In genomic region chr3:169659858-169660614, GRCh38 we compare ENCODE assay signal across 12 cellular contexts. TPM values are rescaled to one million over a fixed set of nuclear protein-coding genes. Genes with fewer than 3 reads are reported as not detected.
DNase-seq lines count a peak whose midpoint lies in the region; ATAC-seq, FAIRE-seq and TF ChIP-seq lines count a peak whose summit lies in the region.
"Had no signal": no experiment of that assay in that cellular context is flagged by ENCODE, and none has a peak within 500 bp of the region (broad histone marks: within the 10 kb centered on the region; RNA-seq: fewer than 3 reads in every experiment).

No MANE protein-coding gene starts in this region.

- H3K9me2 ChIP-seq in PC-3 (replicated peaks; ENCODE audit: low read length): no peaks in the 10 kb centered on the region

- no peaks in the 10 kb centered on the region for H3K36me3 Mint-ChIP-seq in nephron (ENCODE audit: low read depth)

- no peak overlapping the region for H3K9ac ChIP-seq in HUES64 (ENCODE audit: low read depth, low read length)
- H3K9ac ChIP-seq in fibroblast of lung (ENCODE audit: insufficient read depth, low read length): peak overlapping the region; percentile 16
- H3K9ac ChIP-seq in PC-3 (ENCODE audit: low read length): no peak overlapping the region

- H3K4me3 ChIP-seq in A549: no peak overlapping the region
- peak overlapping the region; percentile 69 for H3K4me3 ChIP-seq in HUES64 (ENCODE audit: low read length)
- peak overlapping the region; percentile 37 to 85 (median 72) for H3K4me3 ChIP-seq in fibroblast of lung (replicated peaks in 1 of 4; ENCODE audit: control extremely low read depth in 1 of 4, insufficient read depth in 1 of 4, low read depth in 3 of 4, low read length in 4 of 4)
- H3K4me3 ChIP-seq in PC-3 (ENCODE audit: low read length): no peak overlapping the region

- H3K9me3 Mint-ChIP-seq in nephron: no peaks in the 10 kb centered on the region
- H3K9me3 Mint-ChIP-seq: activated CD4-positive, alpha-beta T cell treated with anti-CD3 and anti-CD28 coated beads, Interleukin-2, amount 10 ng/mL, durations not matched to agents 7 days and 5 days had no signal

- H3K4me1 Mint-ChIP-seq in nephron: peaks cover 48% of the 10 kb centered on the region

- H3K4me3 Mint-ChIP-seq in nephron: peak overlapping the region; percentile 86 to 95 (median 88)

- H3K4me2 ChIP-seq in A549: no peak overlapping the region
- peak overlapping the region; percentile 67 for H3K4me2 ChIP-seq in fibroblast of lung (ENCODE audit: extremely low read depth, insufficient read depth, low read length)
- no peak overlapping the region for H3K4me2 ChIP-seq in PC-3 (ENCODE audit: low read length)

- TF ChIP-seq RAD21 in A549 (conservative IDR thresholded peaks at IDR 0.05 in 1 of 2, IDR thresholded peaks at IDR 0.05 in 1 of 2): no peak

- CTCF ChIA-PET in A549 (lab: Yijun Ruan, JAX): interaction anchor here (3.0 kb wide), 1 partner anchor 11 kb away, joined by 13 read pairs; no protein-coding TSS in a partner anchor
- CTCF ChIA-PET in PC-3 (lab: Charles Lee): no interaction called here

- no peaks in the 10 kb centered on the region for H3F3A ChIP-seq in PC-3 (ENCODE audit: low read length, unreplicated experiment)

- no peak for TF ChIP-seq POLR2A in A549 (IDR thresholded peaks at IDR 0.05; ENCODE audit: low read length)

- ATAC-seq in A549 (no peak), PC-3 (no peak), HG03439 (IDR thresholded peaks at IDR 0.05; ENCODE audit: unreplicated experiment) (no peak)

- DNase-seq in A549 (ENCODE audit: low read depth in 1 of 2, low spot score in 1 of 2) (no peak), fibroblast of lung (ENCODE audit: low read depth in 2 of 2) (no peak), D341Med (ENCODE audit: low spot score) (no peak), PC-3 (no peak), SKM-1 (lab: John Stamatoyannopoulos, UW; ENCODE audit: unreplicated experiment) (no peak)
- DNase-seq: activated CD4-positive, alpha-beta T cell treated with anti-CD3 and anti-CD28 coated beads, Interleukin-2, amount 10 ng/mL, durations not matched to agents 7 days and 5 days; NCI-H2029 treated with DMSO at 0.1 percent for 48 hours; stimulated activated CD4-positive, alpha-beta T cell treated with anti-CD3 and anti-CD28 coated beads, Interleukin-12 subunit alpha, Interleukin-12 subunit beta, amount 100 ng/mL, for 4 hours; stimulated activated naive CD4-positive, alpha-beta T cell treated with Interleukin-2 at 50 U/mL for 16 hours had no signal

- H4K20me1 ChIP-seq in fibroblast of lung (ENCODE audit: control insufficient read depth, extremely low read depth, insufficient read depth, low read length): no peaks in the 10 kb centered on the region
- no peaks in the 10 kb centered on the region for H4K20me1 ChIP-seq in PC-3 (ENCODE audit: low read length)

- no peak for FAIRE-seq in A549 (lab: Jason Lieb, UNC)

- peaks cover 89% of the 10 kb centered on the region for H3K27me3 Mint-ChIP-seq in nephron (ENCODE audit: low read depth)

- H3K36me3 ChIP-seq in HUES64 (ENCODE audit: insufficient read depth, low read length) (no peaks in the 10 kb centered on the region), fibroblast of lung (ENCODE audit: control insufficient read depth, insufficient read depth, low read length) (no peaks in the 10 kb centered on the region), PC-3 (ENCODE audit: low read depth, low read length) (no peaks in the 10 kb centered on the region)

- TF ChIP-seq EP300 in A549 (IDR thresholded peaks at IDR 0.05): no peak

- peak overlapping the region; percentile 62 to 93 (median 82) for H3K27ac Mint-ChIP-seq in nephron
- H3K27ac Mint-ChIP-seq: activated CD4-positive, alpha-beta T cell treated with anti-CD3 and anti-CD28 coated beads, Interleukin-2, amount 10 ng/mL, durations not matched to agents 7 days and 5 days had no signal

- peaks cover 83% of the 10 kb centered on the region for H3K27me3 ChIP-seq in HUES64 (ENCODE audit: insufficient read depth, low read length)
- peaks cover 8% of the 10 kb centered on the region for H3K27me3 ChIP-seq in fibroblast of lung (ENCODE audit: control insufficient read depth, insufficient read depth, low read length)
- no peaks in the 10 kb centered on the region for H3K27me3 ChIP-seq in PC-3 (ENCODE audit: low read length)

- 68% methylated on average over 23 of the region's 23 CpGs for WGBS in A549 (ENCODE audit: missing lambda C conversion rate)
- 1% methylated on average over 22 of the region's 23 CpGs for WGBS in HUES64

- H3K4me1 ChIP-seq in A549 (peaks cover 20% of the 10 kb centered on the region), HUES64 (ENCODE audit: insufficient read depth, low read length) (peaks cover 47% of the 10 kb centered on the region), fibroblast of lung (ENCODE audit: control insufficient read depth, extremely low read depth, insufficient read depth, low read length) (no peaks in the 10 kb centered on the region), PC-3 (ENCODE audit: insufficient read depth, low read length) (peaks cover 18% of the 10 kb centered on the region)

- H3K27ac ChIP-seq in A549 (no peak overlapping the region), HUES64 (ENCODE audit: low read depth, low read length) (no peak overlapping the region), fibroblast of lung (ENCODE audit: insufficient read depth, low read length) (peak overlapping the region; percentile 79), PC-3 (ENCODE audit: low read length) (no peak overlapping the region)

- H3K9me3 ChIP-seq in A549 (no peaks in the 10 kb centered on the region), HUES64 (ENCODE audit: insufficient read depth, low read depth, low read length) (no peaks in the 10 kb centered on the region), fibroblast of lung (ENCODE audit: control insufficient read depth, insufficient read depth, low read depth, low read length) (no peaks in the 10 kb centered on the region), PC-3 (ENCODE audit: low read length) (no peaks in the 10 kb centered on the region)

- intact Hi-C loops in PC-3 (cut with micrococcal nuclease): loop anchor here (5.0 to 10.0 kb wide), 3 partner anchors 315 to 705 kb away; no protein-coding TSS in a partner anchor

- TF ChIP-seq CTCF in A549 (IDR thresholded peaks at IDR 0.05): no peak
- no peak for TF ChIP-seq CTCF in fibroblast of lung (conservative IDR thresholded peaks at IDR 0.05 in 1 of 2, IDR thresholded peaks at IDR 0.05 in 1 of 2; ENCODE audit: low read depth in 1 of 2, low read length in 2 of 2)
- no peak for TF ChIP-seq CTCF in nephron (IDR thresholded peaks at IDR 0.05; ENCODE audit: unreplicated experiment in 3 of 3)
- no peak for TF ChIP-seq CTCF in PC-3 (conservative IDR thresholded peaks at IDR 0.05; ENCODE audit: low read depth, low read length)

- POLR2A ChIA-PET in A549 (lab: Yijun Ruan, JAX) (no interaction called here), PC-3 (lab: Charles Lee; ENCODE audit: unreplicated experiment) (no interaction called here)

- H2AFZ ChIP-seq in fibroblast of lung (ENCODE audit: low read length): no peak overlapping the region
- no peak overlapping the region for H2AFZ ChIP-seq in PC-3 (ENCODE audit: low read length)

- H3K79me2 ChIP-seq in fibroblast of lung (ENCODE audit: control insufficient read depth, insufficient read depth, low read length) (peaks cover 9% of the 10 kb centered on the region), PC-3 (ENCODE audit: low read length) (peaks cover 19% of the 10 kb centered on the region; the same call in 1 of the 2 replicates)

- no TSS peak for BruUV-seq in PC-3 (replicated peaks; lab: Mats Ljungman, UMichigan)

TF ChIP-seq in A549, 52 proteins besides CTCF, POLR2A, EP300 and RAD21:
- peak; percentile 90 for TF ChIP-seq CBX8 (IDR thresholded peaks at IDR 0.05)
- no peak for TF ChIP-seq ATOH8 (CRISPR knock-in tag; IDR thresholded peaks at IDR 0.05; ENCODE audit: low read depth)
- TF ChIP-seq RNF2 (IDR thresholded peaks at IDR 0.05; ENCODE audit: borderline replicate concordance, low read depth): peak; percentile 91

RNA-seq across cellular contexts. Expression of gene MECOM, which starts 3.5 kb away (rescaled TPM):
- polyA plus RNA-seq in A549 (2011; rRNA removed) (0.24 and 0.27 TPM in 2 replicates), A549 (2017; fragmentation: RNase III; extraction: RNeasy Plus Mini Kit Qiagen cat#74134 plus additional on column Dnase treatment) (not detected in 3 replicates), fibroblast of lung (6.2 and 17.4 TPM in 2 replicates)
- under 0.01 TPM in 1 of 2 replicates, not detected in the other for polyA plus RNA-seq in A549 (2012; cell fraction: cytosol; rRNA removed)
- 0.01 TPM in 1 of 2 replicates, not detected in the other for polyA plus RNA-seq in A549 (2012; cell fraction: nucleus; rRNA removed)
- polyA minus RNA-seq in A549 (2011; rRNA and poly(A)+ RNA removed): 0.33 and 0.44 TPM in 2 replicates
- 3.0 TPM for polyA plus RNA-seq in HUES64 (2013, experiment 1 of 2)
- polyA plus RNA-seq in HUES64 (2013, experiment 2 of 2): 3.2 TPM
- total RNA-seq in fibroblast of lung (18.0 and 46.1 TPM in 2 replicates), PC-3 (2014; rRNA removed) (10.0 and 11.4 TPM in 2 replicates)
- polyA plus RNA-seq in fibroblast of lung (2012): 4.2 and 10.8 TPM in 2 replicates
- polyA minus RNA-seq in fibroblast of lung (ENCODE audit: low replicate concordance): 10.0 and 24.1 TPM in 2 replicates
- total RNA-seq: activated CD4-positive, alpha-beta T cell treated with anti-CD3 and anti-CD28 coated beads, Interleukin-2, amount 10 ng/mL, durations not matched to agents 7 days and 5 days had no signal

Comparison
In these comparisons a context has a peak if more than half of its experiments do, and no peak if none do; other contexts are left out.
1. H3K4me3 ChIP-seq: peak in HUES64 (single experiment) and fibroblast of lung (4 of 4); none in A549 (single experiment) and PC-3 (single experiment).